Comparison of ENCODE assay signal across 1 cellular context in genomic region chr14:37172024-37172869, GRCh38.
TF ChIP-seq lines count a peak whose summit lies in the region.

Gene SLC25A21, minus strand, starts transcription at chr14:37172606.

TF ChIP-seq in HepG2, 621 proteins besides CTCF, POLR2A, EP300 and RAD21 (continued from another document and continues in another):
- peak; percentile 94 for TF ChIP-seq PHF20 (CRISPR knock-in tag; IDR thresholded peaks at IDR 0.05)
- TF ChIP-seq ZNF34 (CRISPR knock-in tag; IDR thresholded peaks at IDR 0.05; ENCODE audit: borderline replicate concordance): peak; percentile 97; the same call in 1 of the 2 replicates
- TF ChIP-seq, protein P1, sequence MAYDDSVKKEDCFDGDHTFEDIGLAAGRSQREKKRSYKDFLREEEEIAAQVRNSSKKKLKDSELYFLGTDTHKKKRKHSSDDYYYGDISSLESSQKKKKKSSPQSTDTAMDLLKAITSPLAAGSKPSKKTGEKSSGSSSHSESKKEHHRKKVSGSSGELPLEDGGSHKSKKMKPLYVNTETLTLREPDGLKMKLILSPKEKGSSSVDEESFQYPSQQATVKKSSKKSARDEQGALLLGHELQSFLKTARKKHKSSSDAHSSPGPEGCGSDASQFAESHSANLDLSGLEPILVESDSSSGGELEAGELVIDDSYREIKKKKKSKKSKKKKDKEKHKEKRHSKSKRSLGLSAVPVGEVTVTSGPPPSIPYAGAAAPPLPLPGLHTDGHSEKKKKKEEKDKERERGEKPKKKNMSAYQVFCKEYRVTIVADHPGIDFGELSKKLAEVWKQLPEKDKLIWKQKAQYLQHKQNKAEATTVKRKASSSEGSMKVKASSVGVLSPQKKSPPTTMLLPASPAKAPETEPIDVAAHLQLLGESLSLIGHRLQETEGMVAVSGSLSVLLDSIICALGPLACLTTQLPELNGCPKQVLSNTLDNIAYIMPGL (CRISPR knock-in tag; IDR thresholded peaks at IDR 0.05; ENCODE audit: borderline replicate concordance in 1 of 2, low read depth in 1 of 2): peak; percentile 97 to 99
- peak; percentile 99 for TF ChIP-seq KMT2A (CRISPR knock-in tag; IDR thresholded peaks at IDR 0.05)
- TF ChIP-seq PRMT3 (CRISPR knock-in tag; IDR thresholded peaks at IDR 0.05; ENCODE audit: borderline replicate concordance, low read depth): peak; percentile 93
- peak; percentile 99 for TF ChIP-seq POLR2G (IDR thresholded peaks at IDR 0.05; ENCODE audit: low read depth, low read length)
- TF ChIP-seq ZNF230 (CRISPR knock-in tag; IDR thresholded peaks at IDR 0.05): peak; percentile 99
- TF ChIP-seq ZNF253 (CRISPR knock-in tag; IDR thresholded peaks at IDR 0.05; ENCODE audit: borderline replicate concordance): peak; percentile 84; the same call in 1 of the 2 replicates
- TF ChIP-seq, protein P2, sequence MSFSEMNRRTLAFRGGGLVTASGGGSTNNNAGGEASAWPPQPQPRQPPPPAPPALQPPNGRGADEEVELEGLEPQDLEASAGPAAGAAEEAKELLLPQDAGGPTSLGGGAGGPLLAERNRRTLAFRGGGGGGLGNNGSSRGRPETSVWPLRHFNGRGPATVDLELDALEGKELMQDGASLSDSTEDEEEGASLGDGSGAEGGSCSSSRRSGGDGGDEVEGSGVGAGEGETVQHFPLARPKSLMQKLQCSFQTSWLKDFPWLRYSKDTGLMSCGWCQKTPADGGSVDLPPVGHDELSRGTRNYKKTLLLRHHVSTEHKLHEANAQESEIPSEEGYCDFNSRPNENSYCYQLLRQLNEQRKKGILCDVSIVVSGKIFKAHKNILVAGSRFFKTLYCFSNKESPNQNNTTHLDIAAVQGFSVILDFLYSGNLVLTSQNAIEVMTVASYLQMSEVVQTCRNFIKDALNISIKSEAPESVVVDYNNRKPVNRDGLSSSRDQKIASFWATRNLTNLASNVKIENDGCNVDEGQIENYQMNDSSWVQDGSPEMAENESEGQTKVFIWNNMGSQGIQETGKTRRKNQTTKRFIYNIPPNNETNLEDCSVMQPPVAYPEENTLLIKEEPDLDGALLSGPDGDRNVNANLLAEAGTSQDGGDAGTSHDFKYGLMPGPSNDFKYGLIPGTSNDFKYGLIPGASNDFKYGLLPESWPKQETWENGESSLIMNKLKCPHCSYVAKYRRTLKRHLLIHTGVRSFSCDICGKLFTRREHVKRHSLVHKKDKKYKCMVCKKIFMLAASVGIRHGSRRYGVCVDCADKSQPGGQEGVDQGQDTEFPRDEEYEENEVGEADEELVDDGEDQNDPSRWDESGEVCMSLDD (CRISPR knock-in tag; IDR thresholded peaks at IDR 0.05; ENCODE audit: borderline replicate concordance): peak; percentile 91; the same call in 1 of the 2 replicates
- TF ChIP-seq SP140L (CRISPR knock-in tag; IDR thresholded peaks at IDR 0.05; ENCODE audit: borderline replicate concordance): peak; percentile 97; the same call in 1 of the 2 replicates
- peak; percentile 93 for TF ChIP-seq MEF2D (CRISPR knock-in tag; IDR thresholded peaks at IDR 0.05)
- peak; percentile 100 for TF ChIP-seq ZNF225 (CRISPR knock-in tag; IDR thresholded peaks at IDR 0.05)
- TF ChIP-seq, protein P3, sequence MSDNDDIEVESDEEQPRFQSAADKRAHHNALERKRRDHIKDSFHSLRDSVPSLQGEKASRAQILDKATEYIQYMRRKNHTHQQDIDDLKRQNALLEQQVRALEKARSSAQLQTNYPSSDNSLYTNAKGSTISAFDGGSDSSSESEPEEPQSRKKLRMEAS (IDR thresholded peaks at IDR 0.05): peak; percentile 97
- TF ChIP-seq ZNF841 (CRISPR knock-in tag; IDR thresholded peaks at IDR 0.05; ENCODE audit: borderline replicate concordance): peak; percentile 96
- TF ChIP-seq GMEB2 (CRISPR knock-in tag; IDR thresholded peaks at IDR 0.05; ENCODE audit: low read depth): 0 out of 2 replicates have a peak, but pooled peaks have one; percentile 7
- TF ChIP-seq, protein P4, sequence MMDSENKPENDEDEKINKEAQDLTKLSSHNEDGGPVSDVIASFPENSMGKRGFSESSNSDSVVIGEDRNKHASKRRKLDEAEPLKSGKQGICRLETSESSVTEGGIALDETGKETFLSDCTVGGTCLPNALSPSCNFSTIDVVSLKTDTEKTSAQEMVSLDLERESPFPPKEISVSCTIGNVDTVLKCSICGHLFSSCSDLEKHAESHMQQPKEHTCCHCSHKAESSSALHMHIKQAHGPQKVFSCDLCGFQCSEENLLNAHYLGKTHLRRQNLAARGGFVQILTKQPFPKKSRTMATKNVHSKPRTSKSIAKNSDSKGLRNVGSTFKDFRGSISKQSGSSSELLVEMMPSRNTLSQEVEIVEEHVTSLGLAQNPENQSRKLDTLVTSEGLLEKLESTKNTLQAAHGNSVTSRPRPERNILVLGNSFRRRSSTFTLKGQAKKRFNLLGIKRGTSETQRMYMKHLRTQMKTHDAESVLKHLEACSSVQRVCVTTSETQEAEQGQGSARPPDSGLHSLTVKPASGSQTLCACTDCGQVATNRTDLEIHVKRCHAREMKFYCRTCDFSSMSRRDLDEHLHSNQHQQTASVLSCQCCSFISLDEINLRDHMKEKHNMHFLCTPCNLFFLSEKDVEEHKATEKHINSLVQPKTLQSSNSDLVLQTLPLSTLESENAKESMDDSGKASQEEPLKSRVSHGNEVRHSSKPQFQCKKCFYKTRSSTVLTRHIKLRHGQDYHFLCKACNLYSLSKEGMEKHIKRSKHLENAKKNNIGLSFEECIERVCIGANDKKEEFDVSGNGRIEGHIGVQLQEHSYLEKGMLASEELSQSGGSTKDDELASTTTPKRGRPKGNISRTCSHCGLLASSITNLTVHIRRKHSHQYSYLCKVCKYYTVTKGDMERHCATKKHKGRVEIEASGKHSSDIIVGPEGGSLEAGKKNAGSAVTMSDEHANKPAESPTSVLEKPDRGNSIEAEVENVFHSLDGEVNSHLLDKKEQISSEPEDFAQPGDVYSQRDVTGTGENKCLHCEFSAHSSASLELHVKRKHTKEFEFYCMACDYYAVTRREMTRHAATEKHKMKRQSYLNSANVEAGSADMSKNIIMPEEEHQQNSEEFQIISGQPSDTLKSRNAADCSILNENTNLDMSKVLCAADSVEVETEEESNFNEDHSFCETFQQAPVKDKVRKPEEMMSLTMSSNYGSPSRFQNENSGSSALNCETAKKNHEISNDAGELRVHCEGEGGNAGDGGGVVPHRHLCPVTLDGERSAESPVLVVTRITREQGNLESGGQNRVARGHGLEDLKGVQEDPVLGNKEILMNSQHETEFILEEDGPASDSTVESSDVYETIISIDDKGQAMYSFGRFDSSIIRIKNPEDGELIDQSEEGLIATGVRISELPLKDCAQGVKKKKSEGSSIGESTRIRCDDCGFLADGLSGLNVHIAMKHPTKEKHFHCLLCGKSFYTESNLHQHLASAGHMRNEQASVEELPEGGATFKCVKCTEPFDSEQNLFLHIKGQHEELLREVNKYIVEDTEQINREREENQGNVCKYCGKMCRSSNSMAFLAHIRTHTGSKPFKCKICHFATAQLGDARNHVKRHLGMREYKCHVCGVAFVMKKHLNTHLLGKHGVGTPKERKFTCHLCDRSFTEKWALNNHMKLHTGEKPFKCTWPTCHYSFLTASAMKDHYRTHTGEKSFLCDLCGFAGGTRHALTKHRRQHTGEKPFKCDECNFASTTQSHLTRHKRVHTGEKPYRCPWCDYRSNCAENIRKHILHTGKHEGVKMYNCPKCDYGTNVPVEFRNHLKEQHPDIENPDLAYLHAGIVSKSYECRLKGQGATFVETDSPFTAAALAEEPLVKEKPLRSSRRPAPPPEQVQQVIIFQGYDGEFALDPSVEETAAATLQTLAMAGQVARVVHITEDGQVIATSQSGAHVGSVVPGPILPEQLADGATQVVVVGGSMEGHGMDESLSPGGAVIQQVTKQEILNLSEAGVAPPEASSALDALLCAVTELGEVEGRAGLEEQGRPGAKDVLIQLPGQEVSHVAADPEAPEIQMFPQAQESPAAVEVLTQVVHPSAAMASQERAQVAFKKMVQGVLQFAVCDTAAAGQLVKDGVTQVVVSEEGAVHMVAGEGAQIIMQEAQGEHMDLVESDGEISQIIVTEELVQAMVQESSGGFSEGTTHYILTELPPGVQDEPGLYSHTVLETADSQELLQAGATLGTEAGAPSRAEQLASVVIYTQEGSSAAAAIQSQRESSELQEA (CRISPR knock-in tag; IDR thresholded peaks at IDR 0.05; ENCODE audit: not compliant biosample characterization): peak; percentile 100
- TF ChIP-seq SP1 (IDR thresholded peaks at IDR 0.05): no peak
- no peak; the same call in 1 of the 2 replicates for TF ChIP-seq SP1 (CRISPR knock-in tag; IDR thresholded peaks at IDR 0.05)
- TF ChIP-seq, protein P5, sequence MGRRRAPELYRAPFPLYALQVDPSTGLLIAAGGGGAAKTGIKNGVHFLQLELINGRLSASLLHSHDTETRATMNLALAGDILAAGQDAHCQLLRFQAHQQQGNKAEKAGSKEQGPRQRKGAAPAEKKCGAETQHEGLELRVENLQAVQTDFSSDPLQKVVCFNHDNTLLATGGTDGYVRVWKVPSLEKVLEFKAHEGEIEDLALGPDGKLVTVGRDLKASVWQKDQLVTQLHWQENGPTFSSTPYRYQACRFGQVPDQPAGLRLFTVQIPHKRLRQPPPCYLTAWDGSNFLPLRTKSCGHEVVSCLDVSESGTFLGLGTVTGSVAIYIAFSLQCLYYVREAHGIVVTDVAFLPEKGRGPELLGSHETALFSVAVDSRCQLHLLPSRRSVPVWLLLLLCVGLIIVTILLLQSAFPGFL (CRISPR knock-in tag; IDR thresholded peaks at IDR 0.05): peak; percentile 74; the same call in 1 of the 2 replicates
- peak; percentile 61 for TF ChIP-seq BCL6 (CRISPR knock-in tag; IDR thresholded peaks at IDR 0.05)
- peak; percentile 96; the same call in 1 of the 2 replicates for TF ChIP-seq FUBP1 (CRISPR knock-in tag; IDR thresholded peaks at IDR 0.05; ENCODE audit: borderline replicate concordance)
- TF ChIP-seq THYN1 (CRISPR knock-in tag; IDR thresholded peaks at IDR 0.05; ENCODE audit: borderline replicate concordance, low read depth): 0 out of 2 replicates have a peak, but pooled peaks have one; percentile 7
- TF ChIP-seq ZBTB33 (CRISPR knock-in tag; IDR thresholded peaks at IDR 0.05): peak; percentile 64
- peak; percentile 99 for TF ChIP-seq ZNF124 (CRISPR knock-in tag; IDR thresholded peaks at IDR 0.05)
- TF ChIP-seq ZFP90 (CRISPR knock-in tag; IDR thresholded peaks at IDR 0.05; ENCODE audit: borderline replicate concordance): peak; percentile 99
- peak; percentile 75; the same call in 1 of the 2 replicates for TF ChIP-seq ZNF354B (CRISPR knock-in tag; IDR thresholded peaks at IDR 0.05)
- peak; percentile 97 for TF ChIP-seq ZNF512 (CRISPR knock-in tag; IDR thresholded peaks at IDR 0.05)
- TF ChIP-seq ARID2 (CRISPR knock-in tag; IDR thresholded peaks at IDR 0.05; ENCODE audit: borderline replicate concordance): peak; percentile 65; the same call in 1 of the 2 replicates
- no peak for TF ChIP-seq SCMH1 (CRISPR knock-in tag; IDR thresholded peaks at IDR 0.05; ENCODE audit: borderline replicate concordance)
- peak; percentile 98 for TF ChIP-seq ZNF572 (CRISPR knock-in tag; IDR thresholded peaks at IDR 0.05)
- TF ChIP-seq ZNF724P (CRISPR knock-in tag; IDR thresholded peaks at IDR 0.05; ENCODE audit: borderline replicate concordance): peak; percentile 96; the same call in 1 of the 2 replicates
- peak; percentile 95 for TF ChIP-seq TARDBP (CRISPR knock-in tag; IDR thresholded peaks at IDR 0.05)
- peak; percentile 99; the same call in 1 of the 2 replicates for TF ChIP-seq ZNF343 (CRISPR knock-in tag; IDR thresholded peaks at IDR 0.05)
- TF ChIP-seq, protein P6, sequence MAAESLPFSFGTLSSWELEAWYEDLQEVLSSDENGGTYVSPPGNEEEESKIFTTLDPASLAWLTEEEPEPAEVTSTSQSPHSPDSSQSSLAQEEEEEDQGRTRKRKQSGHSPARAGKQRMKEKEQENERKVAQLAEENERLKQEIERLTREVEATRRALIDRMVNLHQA (CRISPR knock-in tag; IDR thresholded peaks at IDR 0.05): peak; percentile 25; the same call in 1 of the 2 replicates
- peak; percentile 93 for TF ChIP-seq ZC3H13 (CRISPR knock-in tag; IDR thresholded peaks at IDR 0.05)
- TF ChIP-seq RFXAP (CRISPR knock-in tag; IDR thresholded peaks at IDR 0.05; ENCODE audit: borderline replicate concordance): peak; percentile 94
